Comparison of ENCODE assay signal across 8 cellular contexts in the genomic region with DNA sequence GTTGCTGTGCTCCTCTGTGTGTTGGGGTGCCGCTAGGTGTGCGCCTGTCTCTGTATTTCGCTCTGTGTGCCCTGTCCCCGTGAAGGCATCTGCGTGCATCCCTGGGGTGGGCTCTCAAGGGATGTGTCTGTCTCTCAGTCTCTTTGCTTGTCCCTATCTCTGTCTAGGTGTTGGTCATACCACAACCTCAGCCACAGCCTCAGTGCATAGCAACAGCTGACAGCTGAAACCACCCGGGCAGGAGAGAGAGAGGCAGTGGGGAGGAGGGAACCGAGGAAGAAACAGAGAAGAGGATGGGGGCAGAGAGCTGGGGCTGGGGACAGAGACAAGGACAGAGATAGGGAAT. TPM values are rescaled to one million over a fixed set of nuclear protein-coding genes. Genes with fewer than 3 reads are reported as not detected.
DNase-seq lines count a peak whose midpoint lies in the region; ATAC-seq, FAIRE-seq and TF ChIP-seq lines count a peak whose summit lies in the region.

No MANE protein-coding gene starts in this region.

- peak; percentile 47 for DNase-seq in stimulated activated CD4-positive, alpha-beta T cell treated with anti-CD3 and anti-CD28 coated beads, Interleukin-15, amount 100 ng/mL, for 24 hours
- DNase-seq in stimulated activated CD4-positive, alpha-beta T cell treated with anti-CD3 and anti-CD28 coated beads, Interleukin-4, amount 100 ng/mL, for 1 hour = no peak
- DNase-seq in NCI-H526 treated with DMSO at 0.1 percent for 48 hours (lab: John Stamatoyannopoulos, UW) = peak; percentile 25
- no peak for DNase-seq in endothelial cell of umbilical vein (ENCODE audit: low read depth, low spot score)
- DNase-seq in suprapubic skin (ENCODE audit: low spot score in 2 of 2) = no peak
- no peak for DNase-seq in HAP-1 (ENCODE audit: low spot score in 2 of 2)
- no peak for DNase-seq in kidney glomerular epithelial cell (lab: John Stamatoyannopoulos, UW)

- intact Hi-C loops in endothelial cell of umbilical vein (cut with micrococcal nuclease) = no loop called here

- no peak for ATAC-seq in HG03025 (IDR thresholded peaks at IDR 0.05; ENCODE audit: low FRiP score, unreplicated experiment)

- TF ChIP-seq CTCF in endothelial cell of umbilical vein (IDR thresholded peaks at IDR 0.05; ENCODE audit: extremely low read depth in 1 of 2, insufficient read depth in 1 of 2, low read depth in 1 of 2, low read length in 2 of 2) (no peak), suprapubic skin (IDR thresholded peaks at IDR 0.05) (no peak)

- H3K27me3 ChIP-seq in endothelial cell of umbilical vein (ENCODE audit: control insufficient read depth in 2 of 2, insufficient read depth in 2 of 2, low read length in 2 of 2) (peaks cover 56 to 62% of the 10 kb centered on the region in 2 experiments), suprapubic skin (peaks cover 47% of the 10 kb centered on the region), HAP-1 (ENCODE audit: low read depth) (peaks cover 11% of the 10 kb centered on the region)

- no peak overlapping the region for H3K4me3 ChIP-seq in endothelial cell of umbilical vein (replicated peaks in 1 of 3; ENCODE audit: insufficient read depth in 1 of 3, low read depth in 1 of 3, low read length in 3 of 3)
- peak overlapping the region; percentile 63 for H3K4me3 ChIP-seq in suprapubic skin
- H3K4me3 ChIP-seq in HAP-1 = no peak overlapping the region

- POLR2A ChIA-PET in endothelial cell of umbilical vein (lab: Charles Lee) = interaction anchor here (0.6 kb wide), 1 partner anchor 11 kb away, joined by 4 read pairs; no protein-coding TSS in a partner anchor

- no peak for TF ChIP-seq EP300 in suprapubic skin (IDR thresholded peaks at IDR 0.05)

- WGBS in suprapubic skin = 9% methylated on average over 7 of the region's 7 CpGs

- no peaks in the 10 kb centered on the region for H4K20me1 ChIP-seq in endothelial cell of umbilical vein (replicated peaks; ENCODE audit: control insufficient read depth, extremely low read depth, insufficient read depth, low read length)

- no peak overlapping the region for H3K9ac ChIP-seq in endothelial cell of umbilical vein (replicated peaks; ENCODE audit: extremely low read depth, insufficient read depth, low read length)

- dilution Hi-C loops in endothelial cell of umbilical vein (cut with MboI; ENCODE audit: extremely low pct_ligation_motif_present, low sequenced_read_pairs) = no loop called here

- H3K36me3 ChIP-seq in endothelial cell of umbilical vein (ENCODE audit: control insufficient read depth in 2 of 2, extremely low read depth in 1 of 2, insufficient read depth in 2 of 2, low read length in 2 of 2) (no peaks in the 10 kb centered on the region), suprapubic skin (peaks cover 20% of the 10 kb centered on the region), HAP-1 (replicated peaks) (peaks cover 4% of the 10 kb centered on the region; the same call in 1 of the 2 replicates)

- FAIRE-seq in endothelial cell of umbilical vein (lab: Jason Lieb, UNC) = no peak

- CTCF ChIA-PET in endothelial cell of umbilical vein (lab: Charles Lee) = interaction anchor here (0.7 to 4.7 kb wide), 3 partner anchors 12 to 26 kb away, joined by 3 to 214 read pairs (median 54); partner anchors contain the start of gene SHMT2

- TF ChIP-seq POLR2A in endothelial cell of umbilical vein (IDR thresholded peaks at IDR 0.05; ENCODE audit: low read depth, low read length) = no peak
- TF ChIP-seq POLR2A in suprapubic skin (IDR thresholded peaks at IDR 0.05) = no peak

- in situ Hi-C loops in HAP-1 (cut with MboI; ENCODE audit: low sequenced_read_pairs) = no loop called here

- H3K4me1 ChIP-seq in endothelial cell of umbilical vein (ENCODE audit: control insufficient read depth, extremely low read depth, insufficient read depth, low read length) (peaks cover 2% of the 10 kb centered on the region), suprapubic skin (peaks cover 62% of the 10 kb centered on the region), HAP-1 (peaks cover 14% of the 10 kb centered on the region)

- no peak overlapping the region for H2AFZ ChIP-seq in endothelial cell of umbilical vein (ENCODE audit: low read depth, low read length)

- H3K9me3 ChIP-seq in endothelial cell of umbilical vein (replicated peaks; ENCODE audit: control insufficient read depth, insufficient read depth, low read length) = no peaks in the 10 kb centered on the region
- no peaks in the 10 kb centered on the region for H3K9me3 ChIP-seq in suprapubic skin
- H3K9me3 ChIP-seq in HAP-1 = no peaks in the 10 kb centered on the region

- no TSS peak for BruUV-seq in endothelial cell of umbilical vein (replicated peaks; lab: Mats Ljungman, UMichigan)

- H3K4me2 ChIP-seq in endothelial cell of umbilical vein (ENCODE audit: insufficient read depth, low read length) = no peak overlapping the region

- no peaks in the 10 kb centered on the region for H3K9me1 ChIP-seq in endothelial cell of umbilical vein (replicated peaks; ENCODE audit: control insufficient read depth, extremely low read depth, insufficient read depth, low read length)

- no peaks in the 10 kb centered on the region for H3K79me2 ChIP-seq in endothelial cell of umbilical vein (ENCODE audit: control insufficient read depth, insufficient read depth, low read length)

- H3K27ac ChIP-seq in endothelial cell of umbilical vein (ENCODE audit: insufficient read depth, low read depth, low read length) = no peak overlapping the region
- no peak overlapping the region for H3K27ac ChIP-seq in suprapubic skin

TF ChIP-seq in endothelial cell of umbilical vein, 7 proteins besides CTCF, POLR2A, EP300 and RAD21:
- TF ChIP-seq EZH2 (IDR thresholded peaks at IDR 0.05; ENCODE audit: borderline replicate concordance, low read depth, low read length, severe bottlenecking) (peak; percentile 89), POLR2AphosphoS5 (IDR thresholded peaks at IDR 0.05; ENCODE audit: insufficient read depth, low read depth, low read length) (no peak)

RNA-seq across cellular contexts. Expression of gene NXPH4, which starts 1.0 kb away (rescaled TPM):
- total RNA-seq in endothelial cell of umbilical vein (not detected in 2 replicates), suprapubic skin (10 to 100 TPM in 3 of 4 donors, 1 to 10 TPM in 1; 7.1 to 26.0 (median 18.3) TPM)
- 0.07 TPM in 1 of 2 replicates, not detected in the other for polyA plus RNA-seq in endothelial cell of umbilical vein
- 0.04 and 0.06 TPM in 2 replicates for polyA plus RNA-seq in endothelial cell of umbilical vein (2011; cell fraction: cytosol; rRNA removed)
- polyA plus RNA-seq in endothelial cell of umbilical vein (2011; cell fraction: nucleus; rRNA removed) = not detected in 2 replicates
- polyA plus RNA-seq in endothelial cell of umbilical vein (2012) = not detected in 2 replicates
- 0.11 TPM in 1 of 2 replicates, not detected in the other for polyA minus RNA-seq in endothelial cell of umbilical vein
- 2.8 TPM for polyA minus RNA-seq in endothelial cell of umbilical vein (2011; cell fraction: cytosol; rRNA and poly(A)+ RNA removed)
- polyA minus RNA-seq in endothelial cell of umbilical vein (2011; cell fraction: nucleus; rRNA and poly(A)+ RNA removed) = not detected in 2 replicates

RNA-seq across cellular contexts. Expression of gene SHMT2, which starts 13.9 kb away (rescaled TPM):
- total RNA-seq in endothelial cell of umbilical vein (148 and 155 TPM in 2 replicates), suprapubic skin (10 to 100 TPM; 53.5 to 87.2 (median 70.3) TPM)
- polyA plus RNA-seq in endothelial cell of umbilical vein = 243 and 287 TPM in 2 replicates
- 200 and 222 TPM in 2 replicates for polyA plus RNA-seq in endothelial cell of umbilical vein (2011; cell fraction: cytosol; rRNA removed)
- polyA plus RNA-seq in endothelial cell of umbilical vein (2011; cell fraction: nucleus; rRNA removed) = 221 and 233 TPM in 2 replicates
- polyA plus RNA-seq in endothelial cell of umbilical vein (2012) = 126 and 146 TPM in 2 replicates
- polyA minus RNA-seq in endothelial cell of umbilical vein = 158 and 166 TPM in 2 replicates
- polyA minus RNA-seq in endothelial cell of umbilical vein (2011; cell fraction: cytosol; rRNA and poly(A)+ RNA removed) = 225 TPM
- polyA minus RNA-seq in endothelial cell of umbilical vein (2011; cell fraction: nucleus; rRNA and poly(A)+ RNA removed) = 89.4 and 105 TPM in 2 replicates

RNA-seq across cellular contexts. Expression of gene STAC3, which starts 35.3 kb away (rescaled TPM):
- total RNA-seq in endothelial cell of umbilical vein (0.55 and 1.0 TPM in 2 replicates), suprapubic skin (1 to 10 TPM; 1.7 to 3.0 (median 2.1) TPM)
- polyA plus RNA-seq in endothelial cell of umbilical vein = 0.08 and 0.36 TPM in 2 replicates
- 0.18 and 0.35 TPM in 2 replicates for polyA plus RNA-seq in endothelial cell of umbilical vein (2011; cell fraction: cytosol; rRNA removed)
- 1.6 and 2.2 TPM in 2 replicates for polyA plus RNA-seq in endothelial cell of umbilical vein (2011; cell fraction: nucleus; rRNA removed)
- 0.60 TPM in 2 replicates for polyA plus RNA-seq in endothelial cell of umbilical vein (2012)
- polyA minus RNA-seq in endothelial cell of umbilical vein = not detected in 2 replicates
- polyA minus RNA-seq in endothelial cell of umbilical vein (2011; cell fraction: cytosol; rRNA and poly(A)+ RNA removed) = not detected
- 1.4 and 1.6 TPM in 2 replicates for polyA minus RNA-seq in endothelial cell of umbilical vein (2011; cell fraction: nucleus; rRNA and poly(A)+ RNA removed)

Comparison
In these comparisons a context has a peak if more than half of its experiments do, and no peak if none do; other contexts are left out.
1. DNase-seq: peak in stimulated activated CD4-positive, alpha-beta T cell treated with anti-CD3 and anti-CD28 coated beads, Interleukin-15, amount 100 ng/mL, for 24 hours (single experiment) and NCI-H526 treated with DMSO at 0.1 percent for 48 hours (single experiment); none in stimulated activated CD4-positive, alpha-beta T cell treated with anti-CD3 and anti-CD28 coated beads, Interleukin-4, amount 100 ng/mL, for 1 hour (single experiment), endothelial cell of umbilical vein (single experiment), suprapubic skin (0 of 2), HAP-1 (0 of 2) and kidney glomerular epithelial cell (single experiment).